7 cellular contexts compared by ENCODE assay signal in genomic region chr1:151612506-151613274, GRCh38. TPM values are rescaled to one million over a fixed set of nuclear protein-coding genes. Genes with fewer than 3 reads are reported as not detected.
DNase-seq lines count a peak whose midpoint lies in the region; ATAC-seq, FAIRE-seq and TF ChIP-seq lines count a peak whose summit lies in the region.

No MANE protein-coding gene starts in this region.

- WGBS in mammary epithelial cell (ENCODE audit: low coverage, missing lambda C conversion rate): 1% methylated on average over 10 of the region's 44 CpGs

- H3K9ac ChIP-seq in mammary epithelial cell (ENCODE audit: insufficient read depth, low read length) (peak overlapping the region; percentile 49), kidney (ENCODE audit: low read length in 2 of 2) (peak overlapping the region; percentile 63 to 73)

- H3K4me3 ChIP-seq in GM12865 (ENCODE audit: low read depth, low read length): peak overlapping the region; percentile 73
- peak overlapping the region; percentile 95 for H3K4me3 ChIP-seq in SJSA1
- peak overlapping the region; percentile 69 to 86 (median 85) for H3K4me3 ChIP-seq in mammary epithelial cell (replicated peaks in 1 of 3; ENCODE audit: insufficient read depth in 1 of 3, low read depth in 2 of 3, low read length in 3 of 3)
- peak overlapping the region; percentile 85 to 93 for H3K4me3 ChIP-seq in kidney (ENCODE audit: low read length in 2 of 2)

- H2AFZ ChIP-seq in mammary epithelial cell (ENCODE audit: low read depth, low read length): peak overlapping the region; percentile 96

- FAIRE-seq in kidney (lab: Jason Lieb, UNC): no peak

- H3K36me3 ChIP-seq in SJSA1 (peaks cover 22% of the 10 kb centered on the region), mammary epithelial cell (ENCODE audit: insufficient read depth, low read length) (no peaks in the 10 kb centered on the region), kidney (ENCODE audit: control insufficient read depth in 1 of 2, insufficient read depth in 2 of 2, low read length in 2 of 2) (no peaks in the 10 kb centered on the region)

- ATAC-seq in HG02759 (IDR thresholded peaks at IDR 0.05; ENCODE audit: unreplicated experiment) (peak; percentile 18), HG03095 (IDR thresholded peaks at IDR 0.05; ENCODE audit: unreplicated experiment) (no peak)

- H3K27ac ChIP-seq in SJSA1 (no peak overlapping the region; the same call in 1 of the 2 replicates), mammary epithelial cell (ENCODE audit: insufficient read depth, low read depth, low read length) (peak overlapping the region; percentile 30), kidney (ENCODE audit: low read depth in 2 of 2, low read length in 2 of 2) (peak overlapping the region; percentile 76 to 88)

- CTCF ChIA-PET in mammary epithelial cell (lab: Charles Lee; ENCODE audit: low non-redundant PET): interaction anchor here (0.5 to 0.6 kb wide), 2 partner anchors 64 to 151 kb away, joined by 3 to 7 read pairs; partner anchors contain the start of gene MRPL9

- dilution Hi-C loops in mammary epithelial cell (cut with HindIII; ENCODE audit: low sequenced_read_pairs): no loop called here

- H3K4me1 ChIP-seq in SJSA1 (replicated peaks) (peaks cover 44% of the 10 kb centered on the region), mammary epithelial cell (ENCODE audit: insufficient read depth, low read length) (peaks cover 36% of the 10 kb centered on the region), kidney (ENCODE audit: control insufficient read depth in 1 of 2, insufficient read depth in 1 of 2, low read depth in 1 of 2, low read length in 2 of 2) (peaks cover 9 to 11% of the 10 kb centered on the region in 2 donors)

- H3K27me3 ChIP-seq in SJSA1 (replicated peaks) (no peaks in the 10 kb centered on the region), mammary epithelial cell (ENCODE audit: insufficient read depth, low read length) (no peaks in the 10 kb centered on the region)

- DNase-seq in GM12865 (ENCODE audit: low read depth) (peak; percentile 51), SJSA1 (ENCODE audit: low read depth in 1 of 2, low spot score in 2 of 2) (peak in 1 of 2 experiments; percentile 49), mammary epithelial cell (peak; percentile 25), kidney (peak; percentile 83)
- DNase-seq in stimulated activated CD4-positive, alpha-beta T cell treated with anti-CD3 and anti-CD28 coated beads, Interleukin-4, amount 100 ng/mL, for 1 hour: peak; percentile 24

- peaks cover 41% of the 10 kb centered on the region for H3K79me2 ChIP-seq in mammary epithelial cell (ENCODE audit: insufficient read depth, low read length)

- intact Hi-C loops in mammary epithelial cell (cut with micrococcal nuclease) (loop anchor here (5.0 kb wide), 2 partner anchors 70 to 170 kb away; no protein-coding TSS in a partner anchor), kidney (cut with DNase I) (no loop called here)

- H3K4me2 ChIP-seq in mammary epithelial cell (ENCODE audit: insufficient read depth, low read depth, low read length): peak overlapping the region; percentile 82

- no peak for TF ChIP-seq CTCF in GM12865 (IDR thresholded peaks at IDR 0.05; ENCODE audit: insufficient read depth, low read depth, low read length, missing control alignments)
- TF ChIP-seq CTCF in mammary epithelial cell (conservative IDR thresholded peaks at IDR 0.05 in 1 of 2, IDR thresholded peaks at IDR 0.05 in 1 of 2; ENCODE audit: extremely low read depth in 1 of 2, insufficient read depth in 1 of 2, low read depth in 1 of 2, low read length in 2 of 2): no peak
- TF ChIP-seq CTCF in kidney (IDR thresholded peaks at IDR 0.05; ENCODE audit: borderline replicate concordance, extremely low read depth, insufficient read depth): no peak

- H3K9me3 ChIP-seq in SJSA1 (replicated peaks) (no peaks in the 10 kb centered on the region), mammary epithelial cell (replicated peaks; ENCODE audit: insufficient read depth, low read length) (no peaks in the 10 kb centered on the region), kidney (ENCODE audit: control insufficient read depth in 1 of 2, low read length in 2 of 2) (no peaks in the 10 kb centered on the region)

- BruUV-seq in mammary epithelial cell (replicated peaks; lab: Mats Ljungman, UMichigan): no TSS peak

- in situ Hi-C loops in mammary epithelial cell (cut with MboI; ENCODE audit: low sequenced_read_pairs in 2 of 2): no loop called here

- no peaks in the 10 kb centered on the region for H4K20me1 ChIP-seq in mammary epithelial cell (ENCODE audit: insufficient read depth, low read length)

RNA-seq across cellular contexts. Expression of gene SNX27, which starts 0.8 kb away (rescaled TPM):
- 18.4 and 28.5 TPM in 2 replicates for total RNA-seq in SJSA1 (2014; rRNA removed; shearing (Covaris generic))
- total RNA-seq in mammary epithelial cell (10 to 100 TPM; 22.7 to 25.5 TPM), kidney (46.3 TPM)
- polyA plus RNA-seq in mammary epithelial cell (12.1 TPM), kidney (ENCODE audit: insufficient read depth, low read depth, low replicate concordance) (13.5 TPM)
- 43.2 TPM for polyA minus RNA-seq in mammary epithelial cell
